3 cellular contexts compared by ENCODE assay signal in the genomic region with DNA sequence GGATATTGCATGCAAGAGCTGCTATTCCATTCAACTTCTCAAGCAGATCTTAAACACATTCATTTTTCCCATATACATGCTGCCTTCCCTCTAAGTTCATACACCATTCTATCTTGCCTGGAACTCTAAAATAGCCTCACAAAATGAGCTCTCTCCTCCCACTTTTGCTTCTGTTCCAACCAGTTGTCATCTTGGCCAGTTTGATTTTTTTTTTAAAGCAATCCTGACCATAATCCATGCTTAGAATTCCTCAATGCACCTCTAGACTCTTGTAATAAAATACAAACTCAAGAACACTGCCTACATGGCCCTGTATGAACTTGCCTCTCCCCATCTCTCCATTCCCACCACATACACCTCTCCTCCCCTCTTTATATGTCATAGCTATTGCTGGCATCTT.
"Had no signal": no experiment of that assay in that cellular context is flagged by ENCODE, and none has a peak within 500 bp of the region (broad histone marks: within the 10 kb centered on the region; RNA-seq: fewer than 3 reads in every experiment).

No MANE protein-coding gene starts in this region.

- H3K4me3 ChIP-seq: GM12878 had no signal

- ATAC-seq: GM12878 had no signal

- DNase-seq: GDM1, GF-D8 had no signal
